Comparison of ENCODE assay signal across 17 cellular contexts in the genomic region with DNA sequence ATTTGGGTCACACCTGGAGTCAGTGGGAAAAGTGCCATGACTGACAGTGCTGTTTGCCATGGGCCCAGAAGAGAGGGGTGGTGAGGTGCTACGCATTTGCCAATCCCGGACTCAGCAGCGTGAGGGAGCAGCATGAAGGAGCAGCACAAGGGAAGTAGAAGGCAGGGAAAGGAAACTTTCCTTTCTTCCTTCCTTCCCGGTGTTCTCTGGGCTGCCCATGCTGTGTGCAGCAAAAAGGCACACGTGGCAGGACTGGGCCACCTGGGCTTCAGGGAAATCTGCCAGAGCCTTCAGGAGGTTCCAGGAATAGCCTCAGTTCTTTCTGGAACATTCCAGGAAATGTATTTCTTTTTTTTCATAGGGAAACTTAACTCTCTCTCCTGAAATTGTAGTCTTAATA. TPM values are rescaled to one million over a fixed set of nuclear protein-coding genes. Genes with fewer than 3 reads are reported as not detected.
DNase-seq lines count a peak whose midpoint lies in the region; ATAC-seq and TF ChIP-seq lines count a peak whose summit lies in the region.
"Had no signal": no experiment of that assay in that cellular context is flagged by ENCODE, and none has a peak within 500 bp of the region (broad histone marks: within the 10 kb centered on the region; RNA-seq: fewer than 3 reads in every experiment).

No MANE protein-coding gene starts in this region.

- no peak overlapping the region for H3K4me3 Mint-ChIP-seq in H9
- H3K4me3 Mint-ChIP-seq: CD14-positive monocyte, HFFc6 had no signal

- H2BK120ac ChIP-seq in H9 (ENCODE audit: low read depth, low read length, poor library complexity, severe bottlenecking), result no peak overlapping the region

- H4K8ac ChIP-seq in H9 (replicated peaks; ENCODE audit: insufficient read length, low read depth, low read length), result no peak overlapping the region

- no CpG with 5 or more reads among the region's 5 CpGs for WGBS in H9 (ENCODE audit: extremely low coverage, insufficient read length, low lambda C conversion rate)

- no peaks in the 10 kb centered on the region for H4K20me1 ChIP-seq in H9 (ENCODE audit: control insufficient read depth, insufficient read depth, insufficient read length)

- H4K5ac ChIP-seq in H9 (ENCODE audit: insufficient read length, low read depth, low read length), result no peak overlapping the region

- H3K27me3 ChIP-seq in RWPE2 (ENCODE audit: insufficient read depth, poor library complexity, severe bottlenecking) (no peaks in the 10 kb centered on the region), rectal smooth muscle tissue (ENCODE audit: control insufficient read depth, insufficient read depth, low read length) (no peaks in the 10 kb centered on the region), H9 (ENCODE audit: insufficient read depth, low read length) (no peaks in the 10 kb centered on the region)

- in situ Hi-C loops in G401 (cut with HindIII; ENCODE audit: low sequenced_read_pairs), result no loop called here

- 0 out of 3 replicates have a peak, but pooled peaks have one; percentile 21 for ATAC-seq in RWPE2 (ENCODE audit: low read depth)
- no peak for ATAC-seq in HG03442 (IDR thresholded peaks at IDR 0.05; ENCODE audit: unreplicated experiment)
- ATAC-seq: HepG2, PC-3 had no signal

- H3K4me1 ChIP-seq in RWPE2 (ENCODE audit: insufficient read depth, poor library complexity, severe bottlenecking) (no peaks in the 10 kb centered on the region), rectal smooth muscle tissue (ENCODE audit: control insufficient read depth, insufficient read depth, low read length) (peaks cover 19% of the 10 kb centered on the region), H9 (ENCODE audit: insufficient read depth, low read length) (no peaks in the 10 kb centered on the region; the same call in 1 of the 2 replicates)

- DNase-seq in G401 (ENCODE audit: low spot score) (peak; percentile 91), RWPE2 (ENCODE audit: low spot score) (no peak), choroid plexus epithelial cell (ENCODE audit: low read depth) (peak; percentile 8), nucleus accumbens (lab: John Stamatoyannopoulos, UW) (no peak), H9 (no peak)
- DNase-seq: DMS153, HFFc6, KG1, NCI-H1436, NCI-H2029, NCI-H2171 treated with DMSO at 0.1 percent for 48 hours, NCI-H748 treated with DMSO at 0.1 percent for 48 hours, PC-3 had no signal

- no peak overlapping the region for H3K4me3 ChIP-seq in RWPE2 (ENCODE audit: severe bottlenecking)
- no peak overlapping the region for H3K4me3 ChIP-seq in choroid plexus epithelial cell (ENCODE audit: low read depth, low read length)
- H3K4me3 ChIP-seq in rectal smooth muscle tissue (ENCODE audit: low read length), result no peak overlapping the region

- no peak overlapping the region for H3K9ac ChIP-seq in rectal smooth muscle tissue (ENCODE audit: low read length)
- H3K9ac ChIP-seq in H9 (ENCODE audit: extremely low read depth, insufficient read length, low read length), result no peak overlapping the region

- H3K27ac ChIP-seq in RWPE2 (ENCODE audit: poor library complexity, severe bottlenecking), result no peak overlapping the region
- peak overlapping the region; percentile 2 for H3K27ac ChIP-seq in rectal smooth muscle tissue (ENCODE audit: low read depth, low read length)
- no peak overlapping the region for H3K27ac ChIP-seq in H9 (ENCODE audit: insufficient read length, low read depth, low read length)

- no peaks in the 10 kb centered on the region for H3K36me3 ChIP-seq in RWPE2 (ENCODE audit: low read depth)
- H3K36me3 ChIP-seq in rectal smooth muscle tissue (ENCODE audit: control insufficient read depth, insufficient read depth, low read length), result no peaks in the 10 kb centered on the region

- no peak overlapping the region for H2BK20ac ChIP-seq in H9 (ENCODE audit: low read depth, low read length, poor library complexity, severe bottlenecking)

- H3K27me3 Mint-ChIP-seq in H9 (ENCODE audit: low read depth), result no peaks in the 10 kb centered on the region

- H3K36me3 Mint-ChIP-seq in H9 (ENCODE audit: insufficient read depth in 1 of 3, low read depth in 3 of 3), result peaks cover 0 to 2% (median 0%) of the 10 kb centered on the region in 3 experiments; a peak in 1 of 7 replicates
- H3K36me3 Mint-ChIP-seq: CD14-positive monocyte had no signal

- H4K91ac ChIP-seq in H9 (ENCODE audit: insufficient read length, low read depth, low read length), result no peak overlapping the region

- no peaks in the 10 kb centered on the region for H3K79me1 ChIP-seq in H9 (ENCODE audit: insufficient read depth, low read depth, low read length, poor library complexity, severe bottlenecking)

- H3K18ac ChIP-seq in H9 (ENCODE audit: insufficient read length, low read depth, low read length), result no peak overlapping the region

- H2BK5ac ChIP-seq in H9 (ENCODE audit: insufficient read length, low read length), result no peak overlapping the region

- H2BK12ac ChIP-seq in H9 (ENCODE audit: insufficient read length, low read depth, low read length), result no peak overlapping the region

- no peak overlapping the region for H3T11ph ChIP-seq in H9 (ENCODE audit: low read length)

- no peak overlapping the region for H2AK5ac ChIP-seq in H9 (ENCODE audit: insufficient read length, low read length)

- no peak overlapping the region for H3K56ac ChIP-seq in H9 (ENCODE audit: insufficient read length, low read depth, low read length)

- H3K27ac Mint-ChIP-seq in H9, result no peak overlapping the region
- H3K27ac Mint-ChIP-seq: CD14-positive monocyte, HFFc6 had no signal

- H2AFZ ChIP-seq in H9 (ENCODE audit: low read length), result no peak overlapping the region

- no peaks in the 10 kb centered on the region; a peak in 2 of 5 replicates for H3K9me3 Mint-ChIP-seq in H9
- H3K9me3 Mint-ChIP-seq: HFFc6 had no signal

- peaks cover 3 to 5% of the 10 kb centered on the region in 2 experiments; a peak in 3 of 4 replicates for H3K4me1 Mint-ChIP-seq in H9
- H3K4me1 Mint-ChIP-seq: CD14-positive monocyte had no signal

- TF ChIP-seq CTCF in RWPE2 (IDR thresholded peaks at IDR 0.05; ENCODE audit: poor library complexity, severe bottlenecking) (no peak), choroid plexus epithelial cell (conservative IDR thresholded peaks at IDR 0.05; ENCODE audit: low read depth, low read length) (no peak), H9 (conservative IDR thresholded peaks at IDR 0.05) (no peak)

- no peak overlapping the region for H2BK15ac ChIP-seq in H9 (ENCODE audit: low read depth, low read length)

- H3K14ac ChIP-seq in H9 (ENCODE audit: insufficient read depth, low read length), result no peak overlapping the region; the same call in 1 of the 2 replicates

- no peak overlapping the region for H3K4me2 ChIP-seq in H9 (ENCODE audit: insufficient read depth, insufficient read length, low read length)

- no peaks in the 10 kb centered on the region for H3K23me2 ChIP-seq in H9 (ENCODE audit: insufficient read length, low read depth, low read length, poor library complexity, severe bottlenecking)

- no peak overlapping the region for H3K4ac ChIP-seq in H9 (ENCODE audit: low read depth, low read length)

- no peaks in the 10 kb centered on the region for H3K79me2 ChIP-seq in H9 (ENCODE audit: insufficient read depth, low read length)

- no peak overlapping the region for H3K23ac ChIP-seq in H9 (ENCODE audit: insufficient read length, low read depth, low read length)

- H3K9me3 ChIP-seq in RWPE2 (ENCODE audit: severe bottlenecking) (no peaks in the 10 kb centered on the region), H9 (ENCODE audit: control insufficient read depth, low read depth, low read length) (no peaks in the 10 kb centered on the region)

RNA-seq across cellular contexts. Expression of gene TRIM9, which starts 23.1 kb away (rescaled TPM):
- total RNA-seq in G401 (2014; rRNA removed; shearing (Covaris generic)), result 0.31 and 0.41 TPM in 2 replicates
- 0.83 and 0.98 TPM in 2 replicates for total RNA-seq in H9 (2021)

Comparison
In these comparisons a context has a peak if more than half of its experiments do, and no peak if none do; other contexts are left out.
1. DNase-seq: peak in G401 (single experiment) and choroid plexus epithelial cell (single experiment); none in RWPE2 (single experiment), nucleus accumbens (0 of 56) and H9 (single experiment).